Comparison of ENCODE assay signal across 1 cellular context in the genomic region with DNA sequence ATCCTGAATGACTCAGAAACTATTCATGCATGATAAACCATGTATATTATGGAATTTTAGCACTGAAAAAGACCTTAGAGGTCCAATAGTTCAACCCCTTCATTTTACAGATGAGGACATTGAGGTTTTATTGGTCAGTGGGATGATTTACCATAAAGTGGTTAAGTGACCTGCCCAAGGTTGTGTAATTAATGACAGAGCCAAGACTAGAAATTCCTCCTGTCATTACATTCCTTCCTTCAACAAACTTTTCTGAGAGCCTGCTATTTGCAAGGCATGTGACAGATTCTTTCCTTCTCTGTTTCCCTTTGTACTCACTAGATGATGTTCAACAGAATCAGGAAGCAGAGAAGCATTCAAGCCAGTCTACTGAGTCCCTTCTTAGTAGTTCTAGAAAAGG.
TF ChIP-seq lines count a peak whose summit lies in the region.

No MANE protein-coding gene starts in this region.

TF ChIP-seq in SK-N-SH, 30 proteins besides CTCF, POLR2A, EP300 and RAD21 (continued from another document):
- TF ChIP-seq, protein P1, sequence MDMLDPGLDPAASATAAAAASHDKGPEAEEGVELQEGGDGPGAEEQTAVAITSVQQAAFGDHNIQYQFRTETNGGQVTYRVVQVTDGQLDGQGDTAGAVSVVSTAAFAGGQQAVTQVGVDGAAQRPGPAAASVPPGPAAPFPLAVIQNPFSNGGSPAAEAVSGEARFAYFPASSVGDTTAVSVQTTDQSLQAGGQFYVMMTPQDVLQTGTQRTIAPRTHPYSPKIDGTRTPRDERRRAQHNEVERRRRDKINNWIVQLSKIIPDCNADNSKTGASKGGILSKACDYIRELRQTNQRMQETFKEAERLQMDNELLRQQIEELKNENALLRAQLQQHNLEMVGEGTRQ (IDR thresholded peaks at IDR 0.05; ENCODE audit: borderline replicate concordance, low read depth, low read length): no peak
- TF ChIP-seq CHD2 (IDR thresholded peaks at IDR 0.05; ENCODE audit: low read length, partially characterized antibody) (no peak), RXRA (IDR thresholded peaks at IDR 0.05; ENCODE audit: borderline replicate concordance, low read depth) (no peak), EZH2phosphoT487 (IDR thresholded peaks at IDR 0.05; ENCODE audit: borderline replicate concordance, low read depth) (no peak), TCF12 (IDR thresholded peaks at IDR 0.05) (no peak), RCOR1 (IDR thresholded peaks at IDR 0.05; ENCODE audit: low read length) (no peak), ELF1 (IDR thresholded peaks at IDR 0.05) (no peak), GATA2 (CRISPR knock-in tag; IDR thresholded peaks at IDR 0.05) (no peak)
- TF ChIP-seq, protein P2, sequence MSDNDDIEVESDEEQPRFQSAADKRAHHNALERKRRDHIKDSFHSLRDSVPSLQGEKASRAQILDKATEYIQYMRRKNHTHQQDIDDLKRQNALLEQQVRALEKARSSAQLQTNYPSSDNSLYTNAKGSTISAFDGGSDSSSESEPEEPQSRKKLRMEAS (IDR thresholded peaks at IDR 0.05; ENCODE audit: low read depth): no peak
